In genomic region chrX:9656277-9656676, GRCh38 we compare ENCODE assay signal across 18 cellular contexts.
DNase-seq lines count a peak whose midpoint lies in the region; ATAC-seq and TF ChIP-seq lines count a peak whose summit lies in the region.
"Had no signal": no experiment of that assay in that cellular context is flagged by ENCODE, and none has a peak within 500 bp of the region (broad histone marks: within the 10 kb centered on the region; RNA-seq: fewer than 3 reads in every experiment).

No MANE protein-coding gene starts in this region.

- H2BK20ac ChIP-seq in H9 (ENCODE audit: low read depth, low read length, poor library complexity, severe bottlenecking), result no peak overlapping the region

- H3T11ph ChIP-seq in H9 (ENCODE audit: low read length), result no peak overlapping the region

- H3K23me2 ChIP-seq in H9 (ENCODE audit: insufficient read length, low read depth, low read length, poor library complexity, severe bottlenecking), result peaks cover 2% of the 10 kb centered on the region

- CTCF ChIA-PET in T-cell (lab: Charles Lee), result interaction anchor here in 1 of 2 donors (0.5 kb wide), 1 partner anchor 639 kb away, joined by 3 read pairs; no protein-coding TSS in a partner anchor

- no peak overlapping the region for H3K4me2 ChIP-seq in H9 (ENCODE audit: insufficient read depth, insufficient read length, low read length)

- POLR2A ChIA-PET in T-cell (lab: Charles Lee), result no interaction called here

- H3K9ac ChIP-seq in H9 (ENCODE audit: extremely low read depth, insufficient read length, low read length), result no peak overlapping the region

- H3K4me1 Mint-ChIP-seq in T-cell (no peaks in the 10 kb centered on the region), H9 (no peaks in the 10 kb centered on the region)
- H3K4me1 Mint-ChIP-seq: activated CD4-positive, alpha-beta memory T cell treated with anti-CD3 and anti-CD28 coated beads, Interleukin-2, amount 10 ng/mL, durations not matched to agents 7 days and 5 days; endodermal cell; naive thymus-derived CD8-positive, alpha-beta T cell; stimulated activated effector memory CD8-positive, alpha-beta T cell treated with anti-CD3 and anti-CD28 coated beads, Interleukin-12 subunit alpha, Interleukin-12 subunit beta, amount 100 ng/mL, for 72 hours had no signal

- H3K4ac ChIP-seq in H9 (ENCODE audit: low read depth, low read length), result no peak overlapping the region

- H3K9me3 Mint-ChIP-seq in T-cell (no peaks in the 10 kb centered on the region), H9 (peaks cover 0 to 61% of the 10 kb centered on the region in 2 experiments; a peak in 3 of 5 replicates)
- H3K9me3 Mint-ChIP-seq: activated CD4-positive, alpha-beta memory T cell treated with anti-CD3 and anti-CD28 coated beads, Interleukin-2, amount 10 ng/mL, durations not matched to agents 7 days and 5 days; naive thymus-derived CD8-positive, alpha-beta T cell; stimulated activated effector memory CD8-positive, alpha-beta T cell treated with anti-CD3 and anti-CD28 coated beads, Interleukin-12 subunit alpha, Interleukin-12 subunit beta, amount 100 ng/mL, for 72 hours had no signal

- H3K36me3 Mint-ChIP-seq in T-cell (peaks cover 43% of the 10 kb centered on the region), H9 (ENCODE audit: insufficient read depth in 1 of 3, low read depth in 3 of 3) (peaks cover 30 to 34% (median 31%) of the 10 kb centered on the region in 3 experiments)

- H4K91ac ChIP-seq in H9 (ENCODE audit: insufficient read length, low read depth, low read length), result no peak overlapping the region

- no peaks in the 10 kb centered on the region for H3K9me3 ChIP-seq in H9 (ENCODE audit: control insufficient read depth, low read depth, low read length)
- H3K9me3 ChIP-seq: BE2C had no signal

- no peak overlapping the region for H3K27ac ChIP-seq in brain microvascular endothelial cell
- H3K27ac ChIP-seq in H9 (ENCODE audit: insufficient read length, low read depth, low read length), result no peak overlapping the region

- no peak overlapping the region for H2BK120ac ChIP-seq in H9 (ENCODE audit: low read depth, low read length, poor library complexity, severe bottlenecking)

- H3K18ac ChIP-seq in H9 (ENCODE audit: insufficient read length, low read depth, low read length), result no peak overlapping the region

- no peaks in the 10 kb centered on the region for H4K20me1 ChIP-seq in H9 (ENCODE audit: control insufficient read depth, insufficient read depth, insufficient read length)

- no peak overlapping the region for H3K4me3 Mint-ChIP-seq in T-cell
- no peak overlapping the region for H3K4me3 Mint-ChIP-seq in H9
- H3K4me3 Mint-ChIP-seq: activated CD4-positive, alpha-beta memory T cell treated with anti-CD3 and anti-CD28 coated beads, Interleukin-2, amount 10 ng/mL, durations not matched to agents 7 days and 5 days; endodermal cell; naive thymus-derived CD8-positive, alpha-beta T cell; stimulated activated effector memory CD8-positive, alpha-beta T cell treated with anti-CD3 and anti-CD28 coated beads, Interleukin-12 subunit alpha, Interleukin-12 subunit beta, amount 100 ng/mL, for 72 hours had no signal

- H3K27me3 ChIP-seq in brain microvascular endothelial cell (replicated peaks) (no peaks in the 10 kb centered on the region), H9 (ENCODE audit: insufficient read depth, low read length) (no peaks in the 10 kb centered on the region)
- H3K27me3 ChIP-seq: BE2C had no signal

- no peak overlapping the region for H3K14ac ChIP-seq in H9 (ENCODE audit: insufficient read depth, low read length)

- H2BK12ac ChIP-seq in H9 (ENCODE audit: insufficient read length, low read depth, low read length), result no peak overlapping the region

- H4K5ac ChIP-seq in H9 (ENCODE audit: insufficient read length, low read depth, low read length), result no peak overlapping the region

- no peak overlapping the region for H4K8ac ChIP-seq in H9 (replicated peaks; ENCODE audit: insufficient read length, low read depth, low read length)

- DNase-seq in DMS153 (lab: John Stamatoyannopoulos, UW), result peak; percentile 74
- DNase-seq in brain microvascular endothelial cell, result peak; percentile 39
- DNase-seq in lung microvascular endothelial cell (ENCODE audit: low read depth in 2 of 2), result peak; percentile 45 to 52
- no peak for DNase-seq in T-cell
- DNase-seq in H9, result no peak
- DNase-seq in HT-29 (ENCODE audit: low spot score), result no peak
- DNase-seq: activated CD4-positive, alpha-beta memory T cell treated with anti-CD3 and anti-CD28 coated beads, Interleukin-2, amount 10 ng/mL, durations not matched to agents 7 days and 5 days; activated effector memory CD4-positive, alpha-beta T cell treated with anti-CD3 and anti-CD28 coated beads, Interleukin-2, amount 50 U/mL, for 16 hours; BE2C; endodermal cell; islet precursor cell; naive thymus-derived CD8-positive, alpha-beta T cell; NCI-H1436; stimulated activated CD4-positive, alpha-beta T cell treated with anti-CD3 and anti-CD28 coated beads, Interleukin-4, amount 100 ng/mL, for 4 hours had no signal

- H2AFZ ChIP-seq in H9 (ENCODE audit: low read length), result no peak overlapping the region

- no peaks in the 10 kb centered on the region for H3K4me1 ChIP-seq in H9 (ENCODE audit: insufficient read depth, low read length)
- H3K4me1 ChIP-seq: BE2C had no signal

- no peak overlapping the region for H2AK5ac ChIP-seq in H9 (ENCODE audit: insufficient read length, low read length)

- H3K27ac Mint-ChIP-seq in T-cell (no peak overlapping the region), H9 (no peak overlapping the region)
- H3K27ac Mint-ChIP-seq: activated CD4-positive, alpha-beta memory T cell treated with anti-CD3 and anti-CD28 coated beads, Interleukin-2, amount 10 ng/mL, durations not matched to agents 7 days and 5 days; endodermal cell; naive thymus-derived CD8-positive, alpha-beta T cell; stimulated activated effector memory CD8-positive, alpha-beta T cell treated with anti-CD3 and anti-CD28 coated beads, Interleukin-12 subunit alpha, Interleukin-12 subunit beta, amount 100 ng/mL, for 72 hours had no signal

- TF ChIP-seq CTCF in brain microvascular endothelial cell (IDR thresholded peaks at IDR 0.05; ENCODE audit: low read depth, low read length, missing control alignments), result no peak
- TF ChIP-seq CTCF in H9 (conservative IDR thresholded peaks at IDR 0.05), result no peak

- no peaks in the 10 kb centered on the region for H3K79me1 ChIP-seq in H9 (ENCODE audit: insufficient read depth, low read depth, low read length, poor library complexity, severe bottlenecking)

- peak; percentile 73 for ATAC-seq in HG03354 (IDR thresholded peaks at IDR 0.05; ENCODE audit: poor library complexity, severe bottlenecking, unreplicated experiment)
- no peak for ATAC-seq in T-cell (replicated peaks in 1 of 4)
- no peak for ATAC-seq in HG02852 (IDR thresholded peaks at IDR 0.05; ENCODE audit: unreplicated experiment)
- ATAC-seq: K562; naive thymus-derived CD8-positive, alpha-beta T cell; stimulated activated effector memory CD8-positive, alpha-beta T cell treated with anti-CD3 and anti-CD28 coated beads, Interleukin-12 subunit alpha, Interleukin-12 subunit beta, amount 100 ng/mL, for 72 hours had no signal

- in situ Hi-C loops in brain microvascular endothelial cell (cut with HindIII; ENCODE audit: low pct_ligation_motif_present, low sequenced_read_pairs), result no loop called here

- no peak overlapping the region for H2BK15ac ChIP-seq in H9 (ENCODE audit: low read depth, low read length)

- H3K56ac ChIP-seq in H9 (ENCODE audit: insufficient read length, low read depth, low read length), result no peak overlapping the region

- H3K36me3 ChIP-seq in brain microvascular endothelial cell (replicated peaks), result no peaks in the 10 kb centered on the region
- H3K36me3 ChIP-seq: BE2C had no signal

- no peaks in the 10 kb centered on the region for H3K79me2 ChIP-seq in H9 (ENCODE audit: insufficient read depth, low read length)

- no peak overlapping the region for H3K4me3 ChIP-seq in brain microvascular endothelial cell (ENCODE audit: low read depth, low read length)
- H3K4me3 ChIP-seq: K562 had no signal

- H3K27me3 Mint-ChIP-seq in T-cell (no peaks in the 10 kb centered on the region), H9 (ENCODE audit: low read depth) (no peaks in the 10 kb centered on the region; the same call in none of the 2 replicates)
- H3K27me3 Mint-ChIP-seq: activated CD4-positive, alpha-beta memory T cell treated with anti-CD3 and anti-CD28 coated beads, Interleukin-2, amount 10 ng/mL, durations not matched to agents 7 days and 5 days; naive thymus-derived CD8-positive, alpha-beta T cell had no signal

- H2BK5ac ChIP-seq in H9 (ENCODE audit: insufficient read length, low read length), result no peak overlapping the region

- WGBS in H9 (ENCODE audit: extremely low coverage, insufficient read length, low lambda C conversion rate), result no CpG with 5 or more reads among the region's 6 CpGs

- H3K23ac ChIP-seq in H9 (ENCODE audit: insufficient read length, low read depth, low read length), result no peak overlapping the region

Comparison
In these comparisons a context has a peak if more than half of its experiments do, and no peak if none do; other contexts are left out.
1. DNase-seq: peak in DMS153 (single experiment), brain microvascular endothelial cell (single experiment) and lung microvascular endothelial cell (2 of 2); none in T-cell (0 of 34), H9 (single experiment) and HT-29 (single experiment).